In the genomic region with DNA sequence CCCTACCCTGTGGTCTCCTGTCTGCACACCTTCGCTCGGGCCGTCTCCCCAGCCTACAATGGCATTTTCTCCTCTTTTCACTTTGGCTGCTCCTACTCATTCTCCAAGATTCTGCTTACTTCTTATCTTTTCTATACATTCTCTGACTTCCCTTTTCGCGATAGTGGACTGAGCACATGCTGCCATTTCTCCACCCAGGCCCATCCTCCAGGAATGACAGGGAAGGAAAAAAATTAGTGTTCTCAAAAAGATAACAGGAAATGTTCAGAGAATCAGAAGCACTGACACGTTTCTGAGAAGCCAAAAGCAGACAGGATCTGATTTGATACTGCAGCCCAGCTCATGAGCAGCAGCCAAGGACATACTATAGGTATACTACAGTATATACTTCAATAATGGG, we compare ENCODE assay signal across 24 cellular contexts.
"Had no signal": no experiment of that assay in that cellular context is flagged by ENCODE, and none has a peak within 500 bp of the region (broad histone marks: within the 10 kb centered on the region; RNA-seq: fewer than 3 reads in every experiment).

No MANE protein-coding gene starts in this region.

- H3K36me3 ChIP-seq: ascending aorta had no signal

- H3K4me3 ChIP-seq: ascending aorta, body of pancreas, SK-N-MC had no signal

- H3K9me3 Mint-ChIP-seq: activated naive CD4-positive, alpha-beta T cell treated with anti-CD3 and anti-CD28 coated beads, Interleukin-2, amount 50 U/mL, for 24 hours; activated naive CD8-positive, alpha-beta T cell treated with anti-CD3 and anti-CD28 coated beads, Interleukin-2, amount 50 U/mL, for 24 hours; T-cell had no signal

- H3K27ac Mint-ChIP-seq: activated CD8-positive, alpha-beta T cell treated with anti-CD3 and anti-CD28 coated beads, Interleukin-2, amount 10 ng/mL, durations not matched to agents 7 days and 5 days; activated naive CD4-positive, alpha-beta T cell treated with anti-CD3 and anti-CD28 coated beads, Interleukin-2, amount 50 U/mL, for 24 hours; activated naive CD8-positive, alpha-beta T cell treated with anti-CD3 and anti-CD28 coated beads, Interleukin-2, amount 50 U/mL, for 24 hours; WTC11 had no signal

- H3K27me3 ChIP-seq: ascending aorta, body of pancreas had no signal

- DNase-seq: activated CD4-positive, alpha-beta T cell treated with anti-CD3 and anti-CD28 coated beads for 48 hours; activated CD4-positive, alpha-beta T cell treated with anti-CD3 and anti-CD28 coated beads, Interleukin-2, amount 50 U/mL, for 4 hours; activated CD4-positive, CD25-positive, alpha-beta regulatory T cell treated with anti-CD3 and anti-CD28 coated beads, Interleukin-2, amount 50 U/mL, for 72 hours; activated CD8-positive, alpha-beta T cell treated with anti-CD3 and anti-CD28 coated beads, Interleukin-2, amount 10 ng/mL, durations not matched to agents 7 days and 5 days; activated naive CD4-positive, alpha-beta T cell; activated naive CD8-positive, alpha-beta T cell treated with anti-CD3 and anti-CD28 coated beads, Interleukin-2, amount 50 U/mL, for 24 hours; activated T-cell treated with anti-CD3 and anti-CD28 coated beads, Interleukin-2, amount 50 U/mL, for 48 hours; amniotic stem cell; body of pancreas; central memory CD4-positive, alpha-beta T cell; NCI-H1092; NCI-H1417; NCI-H1694; NCI-H2029 treated with DMSO at 0.1 percent for 48 hours; NCI-H524; SIG-M5; T-cell; T-helper 2 cell; T1000 had no signal

- H3K9me3 ChIP-seq: ascending aorta, body of pancreas had no signal

- ATAC-seq: activated CD8-positive, alpha-beta T cell treated with anti-CD3 and anti-CD28 coated beads, Interleukin-2, amount 10 ng/mL, durations not matched to agents 7 days and 5 days; activated naive CD8-positive, alpha-beta T cell treated with anti-CD3 and anti-CD28 coated beads, Interleukin-2, amount 50 U/mL, for 24 hours; body of pancreas; T-cell; WTC11 had no signal

- H3K4me3 Mint-ChIP-seq: activated CD8-positive, alpha-beta T cell treated with anti-CD3 and anti-CD28 coated beads, Interleukin-2, amount 10 ng/mL, durations not matched to agents 7 days and 5 days; activated naive CD4-positive, alpha-beta T cell treated with anti-CD3 and anti-CD28 coated beads, Interleukin-2, amount 50 U/mL, for 24 hours; activated naive CD8-positive, alpha-beta T cell treated with anti-CD3 and anti-CD28 coated beads, Interleukin-2, amount 50 U/mL, for 24 hours; T-cell; WTC11 had no signal

- H3K4me2 ChIP-seq: KMS-11 had no signal

- H3K36me3 Mint-ChIP-seq: activated naive CD4-positive, alpha-beta T cell treated with anti-CD3 and anti-CD28 coated beads, Interleukin-2, amount 50 U/mL, for 24 hours; T-cell; WTC11 had no signal

- H3K27ac ChIP-seq: ascending aorta, body of pancreas, KMS-11, SK-N-MC had no signal

- H3K27me3 Mint-ChIP-seq: activated naive CD4-positive, alpha-beta T cell treated with anti-CD3 and anti-CD28 coated beads, Interleukin-2, amount 50 U/mL, for 24 hours; T-cell had no signal

- H3K9ac ChIP-seq: KMS-11 had no signal
